In genomic region chr9:126516936-126517750, GRCh38 we compare ENCODE assay signal across 1 cellular context.
TF ChIP-seq lines count a peak whose summit lies in the region.

No MANE protein-coding gene starts in this region.

TF ChIP-seq in K562, 482 proteins besides CTCF, POLR2A, EP300 and RAD21 (continued from another document):
- TF ChIP-seq SP2 (IDR thresholded peaks at IDR 0.05; ENCODE audit: extremely low read depth, low read depth, low read length, poor library complexity, severe bottlenecking) (no peak), ATF1 (CRISPR knock-in tag; IDR thresholded peaks at IDR 0.05) (no peak), ATF1 (tag; IDR thresholded peaks at IDR 0.05) (no peak), SREBF2 (CRISPR knock-in tag; IDR thresholded peaks at IDR 0.05) (no peak), C11orf30 (IDR thresholded peaks at IDR 0.05; ENCODE audit: low read depth) (no peak), NONO (IDR thresholded peaks at IDR 0.05; ENCODE audit: low read depth in 2 of 2, low read length in 1 of 2) (no peak), TCF15 (CRISPR knock-in tag; IDR thresholded peaks at IDR 0.05) (no peak), CBX3 (IDR thresholded peaks at IDR 0.05; ENCODE audit: borderline replicate concordance in 1 of 2, low read length in 2 of 2) (no peak), ZNF408 (CRISPR knock-in tag; IDR thresholded peaks at IDR 0.05; ENCODE audit: low read depth) (no peak), ZSCAN29 (IDR thresholded peaks at IDR 0.05) (no peak), THAP12 (CRISPR knock-in tag; IDR thresholded peaks at IDR 0.05) (no peak), HDAC6 (IDR thresholded peaks at IDR 0.05; ENCODE audit: low read depth, low read length) (no peak), RNF2 (IDR thresholded peaks at IDR 0.05) (no peak), ZNF740 (CRISPR knock-in tag; IDR thresholded peaks at IDR 0.05) (no peak), ZNF740 (tag; IDR thresholded peaks at IDR 0.05) (no peak), CTBP1 (IDR thresholded peaks at IDR 0.05; ENCODE audit: borderline replicate concordance) (peak; percentile 25; the same call in 1 of the 2 replicates), NKRF (IDR thresholded peaks at IDR 0.05; ENCODE audit: borderline replicate concordance) (no peak), GTF2F1 (IDR thresholded peaks at IDR 0.05; ENCODE audit: low read depth, low read length) (no peak)
